Comparison of ENCODE assay signal across 9 cellular contexts in genomic region chr2:174013310-174013751, GRCh38. TPM values are rescaled to one million over a fixed set of nuclear protein-coding genes. Genes with fewer than 3 reads are reported as not detected.
DNase-seq lines count a peak whose midpoint lies in the region; ATAC-seq and TF ChIP-seq lines count a peak whose summit lies in the region.
"Had no signal": no experiment of that assay in that cellular context is flagged by ENCODE, and none has a peak within 500 bp of the region (broad histone marks: within the 10 kb centered on the region; RNA-seq: fewer than 3 reads in every experiment).

No MANE protein-coding gene starts in this region.

- H3K27me3 Mint-ChIP-seq in activated CD8-positive, alpha-beta memory T cell treated with anti-CD3 and anti-CD28 coated beads, Interleukin-2, amount 10 ng/mL, durations not matched to agents 7 days and 5 days, result peaks cover 14% of the 10 kb centered on the region
- peaks cover 8% of the 10 kb centered on the region for H3K27me3 Mint-ChIP-seq in endodermal cell (ENCODE audit: insufficient read depth)
- H3K27me3 Mint-ChIP-seq in mesothelial cell of epicardium (ENCODE audit: low read depth), result no peaks in the 10 kb centered on the region

- no peak overlapping the region for H3K9ac ChIP-seq in endodermal cell (ENCODE audit: extremely low read depth, low read length, poor library complexity, severe bottlenecking)

- no peaks in the 10 kb centered on the region for H3K36me3 Mint-ChIP-seq in activated CD8-positive, alpha-beta memory T cell treated with anti-CD3 and anti-CD28 coated beads, Interleukin-2, amount 10 ng/mL, durations not matched to agents 7 days and 5 days
- H3K36me3 Mint-ChIP-seq in endodermal cell (ENCODE audit: low read depth) (no peaks in the 10 kb centered on the region), mesothelial cell of epicardium (no peaks in the 10 kb centered on the region)

- no peak for DNase-seq in activated CD8-positive, alpha-beta memory T cell treated with anti-CD3 and anti-CD28 coated beads, Interleukin-2, amount 10 ng/mL, durations not matched to agents 7 days and 5 days
- DNase-seq in activated CD8-positive, alpha-beta memory T cell treated with anti-CD3 and anti-CD28 coated beads, Interleukin-2, amount 50 U/mL, for 4 hours, result no peak
- DNase-seq in endodermal cell (no peak), mesothelial cell of epicardium (ENCODE audit: low spot score in 2 of 2, unreplicated experiment in 2 of 2) (no peak), tibial artery (peak; percentile 65 to 83), NCI-H2171 (lab: John Stamatoyannopoulos, UW) (no peak)
- DNase-seq: COR-L47 had no signal

- no peaks in the 10 kb centered on the region for H3K9me3 Mint-ChIP-seq in activated CD8-positive, alpha-beta memory T cell treated with anti-CD3 and anti-CD28 coated beads, Interleukin-2, amount 10 ng/mL, durations not matched to agents 7 days and 5 days (ENCODE audit: low read depth)
- H3K9me3 Mint-ChIP-seq in endodermal cell, result no peaks in the 10 kb centered on the region
- H3K9me3 Mint-ChIP-seq in mesothelial cell of epicardium, result no peaks in the 10 kb centered on the region

- H3K4me1 ChIP-seq in endodermal cell (ENCODE audit: control insufficient read depth, insufficient read depth, low read length) (peaks cover 10% of the 10 kb centered on the region), tibial artery (peaks cover 0 to 56% (median 32%) of the 10 kb centered on the region in 4 donors)

- no peak overlapping the region for H3K27ac ChIP-seq in endodermal cell (ENCODE audit: low read depth, low read length)
- H3K27ac ChIP-seq in tibial artery, result peak overlapping the region; percentile 94 to 97

- no peak for ATAC-seq in activated CD8-positive, alpha-beta memory T cell treated with anti-CD3 and anti-CD28 coated beads, Interleukin-2, amount 10 ng/mL, durations not matched to agents 7 days and 5 days
- ATAC-seq in GM19395 (IDR thresholded peaks at IDR 0.05; ENCODE audit: unreplicated experiment), result no peak
- ATAC-seq in HG03108 (IDR thresholded peaks at IDR 0.05; ENCODE audit: unreplicated experiment), result no peak

- H3K27me3 ChIP-seq in endodermal cell (ENCODE audit: control insufficient read depth, insufficient read depth, low read length, poor library complexity, severe bottlenecking) (no peaks in the 10 kb centered on the region), tibial artery (no peaks in the 10 kb centered on the region)

- intact Hi-C loops in tibial artery (cut with DNase I; ENCODE audit: low total_unique reads), result no loop called here

- peaks cover 3% of the 10 kb centered on the region for H3K4me1 Mint-ChIP-seq in activated CD8-positive, alpha-beta memory T cell treated with anti-CD3 and anti-CD28 coated beads, Interleukin-2, amount 10 ng/mL, durations not matched to agents 7 days and 5 days
- H3K4me1 Mint-ChIP-seq in endodermal cell (peaks cover 23% of the 10 kb centered on the region), mesothelial cell of epicardium (peaks cover 40% of the 10 kb centered on the region)

- CTCF ChIA-PET in activated CD8-positive, alpha-beta memory T cell treated with anti-CD3 and anti-CD28 coated beads, Interleukin-2, amount 10 ng/mL, durations not matched to agents 7 days and 5 days (lab: Charles Lee), result no interaction called here

- peak overlapping the region; percentile 22 for H3K4me3 Mint-ChIP-seq in activated CD8-positive, alpha-beta memory T cell treated with anti-CD3 and anti-CD28 coated beads, Interleukin-2, amount 10 ng/mL, durations not matched to agents 7 days and 5 days
- H3K4me3 Mint-ChIP-seq in endodermal cell (peak overlapping the region; percentile 63), mesothelial cell of epicardium (peak overlapping the region; percentile 71)

- WGBS in endodermal cell (ENCODE audit: insufficient coverage in 1 of 2, insufficient read length in 1 of 2), 2 experiments, result 58 to 88% methylated on average over 5 to 17 of the region's 17 CpGs

- TF ChIP-seq CTCF in endodermal cell (conservative IDR thresholded peaks at IDR 0.05) (no peak), mesothelial cell of epicardium (IDR thresholded peaks at IDR 0.05; ENCODE audit: unreplicated experiment) (no peak), tibial artery (IDR thresholded peaks at IDR 0.05) (no peak)

- H3K4me3 ChIP-seq in endodermal cell (ENCODE audit: low read length), result no peak overlapping the region
- H3K4me3 ChIP-seq in tibial artery, result peak overlapping the region; percentile 52 to 68

- no peak overlapping the region for H3K27ac Mint-ChIP-seq in activated CD8-positive, alpha-beta memory T cell treated with anti-CD3 and anti-CD28 coated beads, Interleukin-2, amount 10 ng/mL, durations not matched to agents 7 days and 5 days
- H3K27ac Mint-ChIP-seq in endodermal cell (peak overlapping the region; percentile 52), mesothelial cell of epicardium (peak overlapping the region; percentile 90)

- H3K9me3 ChIP-seq in endodermal cell (ENCODE audit: control insufficient read depth, low read length) (no peaks in the 10 kb centered on the region), tibial artery (no peaks in the 10 kb centered on the region)

- H3K36me3 ChIP-seq in endodermal cell (ENCODE audit: control insufficient read depth, insufficient read depth, low read length) (no peaks in the 10 kb centered on the region), tibial artery (no peaks in the 10 kb centered on the region)

RNA-seq across cellular contexts. Expression of gene SP3, which starts 48.2 kb away (rescaled TPM):
- total RNA-seq in activated CD8-positive, alpha-beta memory T cell treated with anti-CD3 and anti-CD28 coated beads, Interleukin-2, amount 10 ng/mL, durations not matched to agents 7 days and 5 days, result 100 to 1,000 TPM in 1 of 2 experiments, 10 to 100 TPM in 1; 95.7 to 105 TPM
- 10 to 100 TPM; 80.2 to 83.7 TPM for total RNA-seq in endodermal cell
- 86.8 TPM for polyA plus RNA-seq in endodermal cell (2013, experiment 1 of 2)
- 81.4 TPM for polyA plus RNA-seq in endodermal cell (2013, experiment 2 of 2)
- 106 to 113 TPM (median 110 TPM) in 3 replicates for total RNA-seq in mesothelial cell of epicardium

Comparison
In these comparisons a context has a peak if more than half of its experiments do, and no peak if none do; other contexts are left out.
1. DNase-seq: peak in tibial artery (2 of 2); none in activated CD8-positive, alpha-beta memory T cell treated with anti-CD3 and anti-CD28 coated beads, Interleukin-2, amount 10 ng/mL, durations not matched to agents 7 days and 5 days (single experiment), activated CD8-positive, alpha-beta memory T cell treated with anti-CD3 and anti-CD28 coated beads, Interleukin-2, amount 50 U/mL, for 4 hours (single experiment), endodermal cell (single experiment), mesothelial cell of epicardium (0 of 2) and NCI-H2171 (single experiment).
2. Peak in every context shown above with its lines, with median percentiles within 50 percentile points of each other: H3K4me3 Mint-ChIP-seq.